Comparison of ENCODE assay signal across 1 cellular context in the genomic region with DNA sequence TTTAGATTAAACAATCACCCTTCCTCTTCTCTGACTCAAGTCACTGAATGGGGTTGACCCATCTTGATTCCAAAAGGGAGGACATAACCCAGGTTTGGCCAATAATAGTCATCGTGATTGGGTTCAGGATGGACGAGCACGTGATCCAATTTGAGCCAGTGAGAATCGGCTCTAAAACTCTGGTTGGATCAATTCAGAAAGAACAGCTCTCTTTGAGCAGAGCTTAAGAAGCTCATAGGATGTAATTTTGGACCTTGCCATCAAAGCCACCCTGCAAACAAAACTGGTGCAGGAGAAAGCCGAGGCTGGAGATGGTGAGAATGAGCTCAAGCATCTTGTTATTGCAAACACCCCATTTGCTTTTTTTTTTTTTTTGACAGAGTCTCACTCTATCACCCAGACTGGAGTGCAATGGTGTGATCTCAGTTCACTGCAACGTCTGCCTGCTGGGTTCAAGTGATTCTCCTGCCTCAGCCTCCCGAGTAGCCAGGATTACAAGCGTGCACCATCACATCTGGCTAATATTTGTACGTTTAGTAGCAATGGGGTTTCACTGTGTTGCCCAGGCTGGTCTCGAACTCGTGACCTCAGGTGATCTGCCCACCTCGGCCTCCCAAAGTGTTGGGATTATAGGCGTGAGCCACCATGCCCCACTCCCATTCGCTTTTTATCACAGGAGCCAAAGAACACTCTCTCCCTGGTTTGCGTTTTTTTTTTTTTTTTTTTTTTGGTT.
TF ChIP-seq lines count a peak whose summit lies in the region.

No MANE protein-coding gene starts in this region.

TF ChIP-seq in GM23338, 12 proteins besides CTCF, POLR2A, EP300 and RAD21 (continued from another document):
- TF ChIP-seq, protein P1, sequence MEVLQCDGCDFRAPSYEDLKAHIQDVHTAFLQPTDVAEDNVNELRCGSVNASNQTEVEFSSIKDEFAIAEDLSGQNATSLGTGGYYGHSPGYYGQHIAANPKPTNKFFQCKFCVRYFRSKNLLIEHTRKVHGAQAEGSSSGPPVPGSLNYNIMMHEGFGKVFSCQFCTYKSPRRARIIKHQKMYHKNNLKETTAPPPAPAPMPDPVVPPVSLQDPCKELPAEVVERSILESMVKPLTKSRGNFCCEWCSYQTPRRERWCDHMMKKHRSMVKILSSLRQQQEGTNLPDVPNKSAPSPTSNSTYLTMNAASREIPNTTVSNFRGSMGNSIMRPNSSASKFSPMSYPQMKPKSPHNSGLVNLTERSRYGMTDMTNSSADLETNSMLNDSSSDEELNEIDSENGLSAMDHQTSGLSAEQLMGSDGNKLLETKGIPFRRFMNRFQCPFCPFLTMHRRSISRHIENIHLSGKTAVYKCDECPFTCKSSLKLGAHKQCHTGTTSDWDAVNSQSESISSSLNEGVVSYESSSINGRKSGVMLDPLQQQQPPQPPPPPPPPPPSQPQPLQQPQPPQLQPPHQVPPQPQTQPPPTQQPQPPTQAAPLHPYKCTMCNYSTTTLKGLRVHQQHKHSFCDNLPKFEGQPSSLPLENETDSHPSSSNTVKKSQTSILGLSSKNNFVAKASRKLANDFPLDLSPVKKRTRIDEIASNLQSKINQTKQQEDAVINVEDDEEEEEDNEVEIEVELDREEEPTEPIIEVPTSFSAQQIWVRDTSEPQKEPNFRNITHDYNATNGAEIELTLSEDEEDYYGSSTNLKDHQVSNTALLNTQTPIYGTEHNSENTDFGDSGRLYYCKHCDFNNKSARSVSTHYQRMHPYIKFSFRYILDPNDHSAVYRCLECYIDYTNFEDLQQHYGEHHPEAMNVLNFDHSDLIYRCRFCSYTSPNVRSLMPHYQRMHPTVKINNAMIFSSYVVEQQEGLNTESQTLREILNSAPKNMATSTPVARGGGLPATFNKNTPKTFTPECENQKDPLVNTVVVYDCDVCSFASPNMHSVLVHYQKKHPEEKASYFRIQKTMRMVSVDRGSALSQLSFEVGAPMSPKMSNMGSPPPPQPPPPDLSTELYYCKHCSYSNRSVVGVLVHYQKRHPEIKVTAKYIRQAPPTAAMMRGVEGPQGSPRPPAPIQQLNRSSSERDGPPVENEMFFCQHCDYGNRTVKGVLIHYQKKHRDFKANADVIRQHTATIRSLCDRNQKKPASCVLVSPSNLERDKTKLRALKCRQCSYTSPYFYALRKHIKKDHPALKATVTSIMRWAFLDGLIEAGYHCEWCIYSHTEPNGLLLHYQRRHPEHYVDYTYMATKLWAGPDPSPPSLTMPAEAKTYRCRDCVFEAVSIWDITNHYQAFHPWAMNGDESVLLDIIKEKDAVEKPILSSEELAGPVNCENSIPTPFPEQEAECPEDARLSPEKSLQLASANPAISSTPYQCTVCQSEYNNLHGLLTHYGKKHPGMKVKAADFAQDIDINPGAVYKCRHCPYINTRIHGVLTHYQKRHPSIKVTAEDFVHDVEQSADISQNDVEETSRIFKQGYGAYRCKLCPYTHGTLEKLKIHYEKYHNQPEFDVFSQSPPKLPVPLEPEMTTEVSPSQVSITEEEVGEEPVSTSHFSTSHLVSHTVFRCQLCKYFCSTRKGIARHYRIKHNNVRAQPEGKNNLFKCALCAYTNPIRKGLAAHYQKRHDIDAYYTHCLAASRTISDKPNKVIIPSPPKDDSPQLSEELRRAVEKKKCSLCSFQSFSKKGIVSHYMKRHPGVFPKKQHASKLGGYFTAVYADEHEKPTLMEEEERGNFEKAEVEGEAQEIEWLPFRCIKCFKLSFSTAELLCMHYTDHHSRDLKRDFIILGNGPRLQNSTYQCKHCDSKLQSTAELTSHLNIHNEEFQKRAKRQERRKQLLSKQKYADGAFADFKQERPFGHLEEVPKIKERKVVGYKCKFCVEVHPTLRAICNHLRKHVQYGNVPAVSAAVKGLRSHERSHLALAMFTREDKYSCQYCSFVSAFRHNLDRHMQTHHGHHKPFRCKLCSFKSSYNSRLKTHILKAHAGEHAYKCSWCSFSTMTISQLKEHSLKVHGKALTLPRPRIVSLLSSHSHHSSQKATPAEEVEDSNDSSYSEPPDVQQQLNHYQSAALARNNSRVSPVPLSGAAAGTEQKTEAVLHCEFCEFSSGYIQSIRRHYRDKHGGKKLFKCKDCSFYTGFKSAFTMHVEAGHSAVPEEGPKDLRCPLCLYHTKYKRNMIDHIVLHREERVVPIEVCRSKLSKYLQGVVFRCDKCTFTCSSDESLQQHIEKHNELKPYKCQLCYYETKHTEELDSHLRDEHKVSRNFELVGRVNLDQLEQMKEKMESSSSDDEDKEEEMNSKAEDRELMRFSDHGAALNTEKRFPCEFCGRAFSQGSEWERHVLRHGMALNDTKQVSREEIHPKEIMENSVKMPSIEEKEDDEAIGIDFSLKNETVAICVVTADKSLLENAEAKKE (CRISPR knock-in tag; IDR thresholded peaks at IDR 0.05), result no peak
- TF ChIP-seq CREB1 (CRISPR knock-in tag; IDR thresholded peaks at IDR 0.05; ENCODE audit: low read depth) (no peak), ZNF114 (CRISPR knock-in tag; IDR thresholded peaks at IDR 0.05) (no peak), POLR2AphosphoS5 (IDR thresholded peaks at IDR 0.05; ENCODE audit: low read depth) (no peak), EZH2 (IDR thresholded peaks at IDR 0.05; ENCODE audit: low read depth, unreplicated experiment) (no peak), JUNB (IDR thresholded peaks at IDR 0.05; ENCODE audit: unreplicated experiment) (no peak), EZH2phosphoT487 (IDR thresholded peaks at IDR 0.05; ENCODE audit: unreplicated experiment) (no peak), NANOG (IDR thresholded peaks at IDR 0.05; ENCODE audit: borderline replicate concordance) (no peak), ZNF331 (CRISPR knock-in tag; IDR thresholded peaks at IDR 0.05; ENCODE audit: low read depth) (no peak)
- TF ChIP-seq, protein P2, sequence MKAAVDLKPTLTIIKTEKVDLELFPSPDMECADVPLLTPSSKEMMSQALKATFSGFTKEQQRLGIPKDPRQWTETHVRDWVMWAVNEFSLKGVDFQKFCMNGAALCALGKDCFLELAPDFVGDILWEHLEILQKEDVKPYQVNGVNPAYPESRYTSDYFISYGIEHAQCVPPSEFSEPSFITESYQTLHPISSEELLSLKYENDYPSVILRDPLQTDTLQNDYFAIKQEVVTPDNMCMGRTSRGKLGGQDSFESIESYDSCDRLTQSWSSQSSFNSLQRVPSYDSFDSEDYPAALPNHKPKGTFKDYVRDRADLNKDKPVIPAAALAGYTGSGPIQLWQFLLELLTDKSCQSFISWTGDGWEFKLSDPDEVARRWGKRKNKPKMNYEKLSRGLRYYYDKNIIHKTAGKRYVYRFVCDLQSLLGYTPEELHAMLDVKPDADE (IDR thresholded peaks at IDR 0.05), result no peak
- TF ChIP-seq, protein P3, sequence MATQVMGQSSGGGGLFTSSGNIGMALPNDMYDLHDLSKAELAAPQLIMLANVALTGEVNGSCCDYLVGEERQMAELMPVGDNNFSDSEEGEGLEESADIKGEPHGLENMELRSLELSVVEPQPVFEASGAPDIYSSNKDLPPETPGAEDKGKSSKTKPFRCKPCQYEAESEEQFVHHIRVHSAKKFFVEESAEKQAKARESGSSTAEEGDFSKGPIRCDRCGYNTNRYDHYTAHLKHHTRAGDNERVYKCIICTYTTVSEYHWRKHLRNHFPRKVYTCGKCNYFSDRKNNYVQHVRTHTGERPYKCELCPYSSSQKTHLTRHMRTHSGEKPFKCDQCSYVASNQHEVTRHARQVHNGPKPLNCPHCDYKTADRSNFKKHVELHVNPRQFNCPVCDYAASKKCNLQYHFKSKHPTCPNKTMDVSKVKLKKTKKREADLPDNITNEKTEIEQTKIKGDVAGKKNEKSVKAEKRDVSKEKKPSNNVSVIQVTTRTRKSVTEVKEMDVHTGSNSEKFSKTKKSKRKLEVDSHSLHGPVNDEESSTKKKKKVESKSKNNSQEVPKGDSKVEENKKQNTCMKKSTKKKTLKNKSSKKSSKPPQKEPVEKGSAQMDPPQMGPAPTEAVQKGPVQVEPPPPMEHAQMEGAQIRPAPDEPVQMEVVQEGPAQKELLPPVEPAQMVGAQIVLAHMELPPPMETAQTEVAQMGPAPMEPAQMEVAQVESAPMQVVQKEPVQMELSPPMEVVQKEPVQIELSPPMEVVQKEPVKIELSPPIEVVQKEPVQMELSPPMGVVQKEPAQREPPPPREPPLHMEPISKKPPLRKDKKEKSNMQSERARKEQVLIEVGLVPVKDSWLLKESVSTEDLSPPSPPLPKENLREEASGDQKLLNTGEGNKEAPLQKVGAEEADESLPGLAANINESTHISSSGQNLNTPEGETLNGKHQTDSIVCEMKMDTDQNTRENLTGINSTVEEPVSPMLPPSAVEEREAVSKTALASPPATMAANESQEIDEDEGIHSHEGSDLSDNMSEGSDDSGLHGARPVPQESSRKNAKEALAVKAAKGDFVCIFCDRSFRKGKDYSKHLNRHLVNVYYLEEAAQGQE (IDR thresholded peaks at IDR 0.05; ENCODE audit: unreplicated experiment), result no peak
